8 cellular contexts compared by ENCODE assay signal in genomic region chr19:57239982-57240310, GRCh38. TPM values are rescaled to one million over a fixed set of nuclear protein-coding genes. Genes with fewer than 3 reads are reported as not detected.
A peak's percentile ranks its signal among the peaks of the same experiment; 100 is the strongest.
DNase-seq lines count a peak whose midpoint lies in the region; ATAC-seq and TF ChIP-seq lines count a peak whose summit lies in the region.

No MANE protein-coding gene starts in this region.

- no peak for TF ChIP-seq CTCF in CD8-positive, alpha-beta T cell (IDR thresholded peaks at IDR 0.05)
- TF ChIP-seq CTCF in IMR-90 (conservative IDR thresholded peaks at IDR 0.05; ENCODE audit: low read depth, low read length) (no peak), nephron (IDR thresholded peaks at IDR 0.05; ENCODE audit: unreplicated experiment in 3 of 3) (no peak)

- H3K9ac ChIP-seq in IMR-90 (ENCODE audit: low read depth, low read length), result peak overlapping the region; percentile 70

- peak overlapping the region; percentile 89 for H3K4ac ChIP-seq in IMR-90 (ENCODE audit: low read depth, low read length)

- intact Hi-C loops in CD8-positive, alpha-beta T cell (cut with DNase I, micrococcal nuclease), result loop anchor here (1.0 to 5.0 kb wide), 17 partner anchors 40 to 1141 kb away; partner anchors contain the start of genes TRAPPC2B (in 2 of the 2), ZNF264 (in 2 of the 2), ZNF304 (in 2 of the 2) and ZNF460 (in 2 of the 2)
- intact Hi-C loops in IMR-90 (cut with micrococcal nuclease) (loop anchor here (1.0 to 2.0 kb wide), 2 partner anchors 40 to 49 kb away; partner anchors contain the start of genes ZNF264 and ZNF460), posterior vena cava (cut with DNase I) (loop anchor here in 1 of 2 donors (5.0 kb wide), 1 partner anchor 37 kb away; no protein-coding TSS in a partner anchor)
- intact Hi-C loops in dendritic cell treated with granulocyte-macrophage colony-stimulating factor and Interleukin-4, amounts not matched to agents 40 ng/mL and 50 ng/mL, for 4 days (cut with micrococcal nuclease), result loop anchor here (1.0 kb wide), 2 partner anchors 40 to 123 kb away; partner anchors contain the start of genes TRAPPC2B, ZNF460 and ZNF547

- peak overlapping the region; percentile 91 for H4K91ac ChIP-seq in IMR-90 (ENCODE audit: insufficient read depth, low read depth, low read length)

- CTCF ChIA-PET in CD8-positive, alpha-beta T cell (lab: Charles Lee), result no interaction called here
- CTCF ChIA-PET in IMR-90 (lab: Yijun Ruan, JAX), result no interaction called here

- peaks cover 31% of the 10 kb centered on the region for H3K36me3 Mint-ChIP-seq in CD8-positive, alpha-beta T cell
- H3K36me3 Mint-ChIP-seq in dendritic cell treated with granulocyte-macrophage colony-stimulating factor and Interleukin-4, amounts not matched to agents 40 ng/mL and 50 ng/mL, for 4 days (ENCODE audit: low read depth), result peaks cover 39% of the 10 kb centered on the region
- H3K36me3 Mint-ChIP-seq in nephron (ENCODE audit: low read depth), result peaks cover 9% of the 10 kb centered on the region

- peak overlapping the region; percentile 90 for H3K27ac ChIP-seq in CD8-positive, alpha-beta T cell (ENCODE audit: low read depth, low read length)
- H3K27ac ChIP-seq in IMR-90 (ENCODE audit: insufficient read depth, low read length), result peak overlapping the region; percentile 65

- peak overlapping the region; percentile 98 for H4K8ac ChIP-seq in IMR-90 (ENCODE audit: low read depth in 2 of 2, low read length in 2 of 2)

- H3K23ac ChIP-seq in IMR-90 (ENCODE audit: low read depth, low read length), result peak overlapping the region; percentile 22; the same call in 1 of the 2 replicates

- peaks cover 20% of the 10 kb centered on the region for H3K4me1 ChIP-seq in CD8-positive, alpha-beta T cell (ENCODE audit: insufficient read depth, low read length)
- peaks cover 7% of the 10 kb centered on the region for H3K4me1 ChIP-seq in IMR-90 (ENCODE audit: control insufficient read depth, insufficient read depth, low read length)

- H2BK15ac ChIP-seq in IMR-90 (ENCODE audit: low read depth, low read length), result no peak overlapping the region

- TF ChIP-seq RAD21 in IMR-90 (IDR thresholded peaks at IDR 0.05; ENCODE audit: low read length), result no peak

- no peaks in the 10 kb centered on the region for H3K27me3 Mint-ChIP-seq in CD8-positive, alpha-beta T cell (ENCODE audit: low read depth)
- H3K27me3 Mint-ChIP-seq in dendritic cell treated with granulocyte-macrophage colony-stimulating factor and Interleukin-4, amounts not matched to agents 40 ng/mL and 50 ng/mL, for 4 days, result no peaks in the 10 kb centered on the region
- no peaks in the 10 kb centered on the region for H3K27me3 Mint-ChIP-seq in nephron (ENCODE audit: low read depth)

- H4K20me1 ChIP-seq in IMR-90 (ENCODE audit: insufficient read depth, low read length), result peaks cover 6% of the 10 kb centered on the region; the same call in 1 of the 2 replicates

- H2BK5ac ChIP-seq in IMR-90 (ENCODE audit: low read depth, low read length, poor library complexity, severe bottlenecking), result peak overlapping the region; percentile 73

- H3K9me3 Mint-ChIP-seq in CD8-positive, alpha-beta T cell, result no peaks in the 10 kb centered on the region
- H3K9me3 Mint-ChIP-seq in dendritic cell treated with granulocyte-macrophage colony-stimulating factor and Interleukin-4, amounts not matched to agents 40 ng/mL and 50 ng/mL, for 4 days, result no peaks in the 10 kb centered on the region
- no peaks in the 10 kb centered on the region for H3K9me3 Mint-ChIP-seq in nephron

- in situ Hi-C loops in IMR-90 (cut with MboI; ENCODE audit: low sequenced_read_pairs), result no loop called here

- peak overlapping the region; percentile 47; the same call in 1 of the 2 replicates for H3K56ac ChIP-seq in IMR-90 (ENCODE audit: extremely low read depth, insufficient read depth, low read length)

- dilution Hi-C loops in IMR-90 (cut with HindIII; ENCODE audit: low sequenced_read_pairs, unreplicated experiment), result no loop called here

- H3K9me3 ChIP-seq in CD8-positive, alpha-beta T cell (ENCODE audit: low read length), result no peaks in the 10 kb centered on the region
- no peaks in the 10 kb centered on the region for H3K9me3 ChIP-seq in IMR-90 (ENCODE audit: control insufficient read depth, insufficient read depth, low read length)

- WGBS in IMR-90 (ENCODE audit: extremely low coverage in 2 of 2, insufficient read length in 1 of 2), 2 experiments, result 22% methylated on average over 11 of the region's 12 CpGs; no CpG with 5 or more reads in 1 of the 2 experiments

- H3K14ac ChIP-seq in IMR-90 (replicated peaks; ENCODE audit: low read depth, low read length), result peak overlapping the region; percentile 87

- peaks cover 6% of the 10 kb centered on the region for H3K36me3 ChIP-seq in CD8-positive, alpha-beta T cell (ENCODE audit: insufficient read depth, low read length)
- H3K36me3 ChIP-seq in IMR-90 (ENCODE audit: control insufficient read depth, insufficient read depth, low read length), result peaks cover 8% of the 10 kb centered on the region

- no TSS peak for BruUV-seq in IMR-90 (replicated peaks; lab: Mats Ljungman, UMichigan)

- peak overlapping the region; percentile 93 for H3K4me3 Mint-ChIP-seq in CD8-positive, alpha-beta T cell
- H3K4me3 Mint-ChIP-seq in dendritic cell treated with granulocyte-macrophage colony-stimulating factor and Interleukin-4, amounts not matched to agents 40 ng/mL and 50 ng/mL, for 4 days, result peak overlapping the region; percentile 92
- H3K4me3 Mint-ChIP-seq in nephron, result peak overlapping the region; percentile 88 to 99 (median 98)

- peak overlapping the region; percentile 70 for H2AK5ac ChIP-seq in IMR-90 (ENCODE audit: low read depth, low read length)

- no peak for TF ChIP-seq POLR2A in IMR-90 (IDR thresholded peaks at IDR 0.05; ENCODE audit: low read depth, low read length)

- DNase-seq in CD8-positive, alpha-beta T cell, result no peak
- no peak for DNase-seq in IMR-90
- DNase-seq in NCI-H774 (lab: John Stamatoyannopoulos, UW), result no peak
- no peak for DNase-seq in posterior vena cava (ENCODE audit: low spot score)
- DNase-seq in islet precursor cell, result no peak
- no peak for DNase-seq in NCI-H2029 treated with DMSO at 0.1 percent for 48 hours (lab: John Stamatoyannopoulos, UW)

- peak overlapping the region; percentile 97 for H3K27ac Mint-ChIP-seq in CD8-positive, alpha-beta T cell
- peak overlapping the region; percentile 96 for H3K27ac Mint-ChIP-seq in dendritic cell treated with granulocyte-macrophage colony-stimulating factor and Interleukin-4, amounts not matched to agents 40 ng/mL and 50 ng/mL, for 4 days
- H3K27ac Mint-ChIP-seq in nephron, result peak overlapping the region; percentile 98 to 100 (median 99)

- POLR2A ChIA-PET in CD8-positive, alpha-beta T cell (lab: Charles Lee), result interaction anchor here (0.6 to 1.4 kb wide), 2 partner anchors 49 to 150 kb away, joined by 3 to 6 read pairs; partner anchors contain the start of gene ZNF548
- POLR2A ChIA-PET in IMR-90 (lab: Charles Lee; ENCODE audit: unreplicated experiment), result no interaction called here

- H2AK9ac ChIP-seq in IMR-90 (replicated peaks; ENCODE audit: low read depth, low read length, poor library complexity), result peak overlapping the region; percentile 96

- H3K4me2 ChIP-seq in IMR-90 (ENCODE audit: low read depth, low read length), result peak overlapping the region; percentile 92

- peak overlapping the region; percentile 98 for H4K5ac ChIP-seq in IMR-90 (ENCODE audit: low read depth, low read length)

- no peak for ATAC-seq in CD8-positive, alpha-beta T cell
- ATAC-seq in IMR-90 (ENCODE audit: low read depth), result no peak; the same call in 1 of the 2 replicates

- H3K9me1 ChIP-seq in IMR-90 (ENCODE audit: insufficient read depth, low read length), result peaks cover 8% of the 10 kb centered on the region

- peak overlapping the region; percentile 36; the same call in 1 of the 2 replicates for H3K18ac ChIP-seq in IMR-90 (ENCODE audit: low read depth, low read length)

- peaks cover 43% of the 10 kb centered on the region for H3K4me1 Mint-ChIP-seq in CD8-positive, alpha-beta T cell (ENCODE audit: low read depth)
- peaks cover 27% of the 10 kb centered on the region for H3K4me1 Mint-ChIP-seq in dendritic cell treated with granulocyte-macrophage colony-stimulating factor and Interleukin-4, amounts not matched to agents 40 ng/mL and 50 ng/mL, for 4 days (ENCODE audit: low read depth)
- peaks cover 16% of the 10 kb centered on the region for H3K4me1 Mint-ChIP-seq in nephron

- H2BK20ac ChIP-seq in IMR-90 (ENCODE audit: low read depth, low read length), result no peak overlapping the region

- H2BK120ac ChIP-seq in IMR-90 (ENCODE audit: low read depth, low read length), result peak overlapping the region; percentile 5; the same call in 1 of the 2 replicates

- H3K4me3 ChIP-seq in CD8-positive, alpha-beta T cell (ENCODE audit: low read depth, low read length), result peak overlapping the region; percentile 70
- H3K4me3 ChIP-seq in IMR-90 (ENCODE audit: insufficient read depth, low read depth, low read length), result peak overlapping the region; percentile 95

- peaks cover 15 to 40% of the 10 kb centered on the region in 2 experiments for H3K79me1 ChIP-seq in IMR-90 (ENCODE audit: low read depth in 1 of 2, low read length in 2 of 2)

- H3K27me3 ChIP-seq in CD8-positive, alpha-beta T cell (ENCODE audit: insufficient read depth, low read length), result no peaks in the 10 kb centered on the region
- no peaks in the 10 kb centered on the region for H3K27me3 ChIP-seq in IMR-90 (ENCODE audit: control insufficient read depth, insufficient read depth, low read length)

- H2AFZ ChIP-seq in IMR-90 (replicated peaks; ENCODE audit: low read length, poor library complexity), result peak overlapping the region; percentile 100

RNA-seq across cellular contexts. Expression of gene ZNF805, which starts 0.5 kb away (rescaled TPM):
- 10 to 100 TPM; 49.1 to 49.2 TPM for total RNA-seq in CD8-positive, alpha-beta T cell
- total RNA-seq in IMR-90 (2012; rRNA removed) (26.1 and 32.3 TPM in 2 replicates), posterior vena cava (10 to 100 TPM; 12.9 to 15.5 TPM)
- polyA plus RNA-seq in IMR-90 (2012; rRNA removed), result 2.4 and 3.0 TPM in 2 replicates
- polyA plus RNA-seq in IMR-90 (2012; cell fraction: cytosol; rRNA removed), result 0.84 and 1.3 TPM in 2 replicates
- polyA plus RNA-seq in IMR-90 (2012; cell fraction: nucleus; rRNA removed; ENCODE audit: low replicate concordance), result 1.1 and 2.3 TPM in 2 replicates

RNA-seq across cellular contexts. Expression of gene AURKC, which starts 9.1 kb away (rescaled TPM):
- 1 to 10 TPM in 1 of 2 experiments, under 1 TPM in 1; 0.89 to 2.1 TPM for total RNA-seq in CD8-positive, alpha-beta T cell
- 0.83 and 0.90 TPM in 2 replicates for total RNA-seq in IMR-90 (2012; rRNA removed)
- 0.82 and 1.3 TPM in 2 replicates for polyA plus RNA-seq in IMR-90 (2012; rRNA removed)
- 0.53 and 0.66 TPM in 2 replicates for polyA plus RNA-seq in IMR-90 (2012; cell fraction: cytosol; rRNA removed)
- 1.7 and 2.0 TPM in 2 replicates for polyA plus RNA-seq in IMR-90 (2012; cell fraction: nucleus; rRNA removed; ENCODE audit: low replicate concordance)
- total RNA-seq in posterior vena cava, result 1 to 10 TPM; 1.6 to 2.0 TPM

RNA-seq across cellular contexts. Expression of gene ZNF460, which starts 40.3 kb away (rescaled TPM):
- 10 to 100 TPM; 49.9 to 57.1 TPM for total RNA-seq in CD8-positive, alpha-beta T cell
- total RNA-seq in IMR-90 (2012; rRNA removed) (41.9 and 55.2 TPM in 2 replicates), posterior vena cava (10 to 100 TPM; 46.6 to 49.7 TPM)
- polyA plus RNA-seq in IMR-90 (2012; rRNA removed), result 3.2 and 3.6 TPM in 2 replicates
- 0.82 and 1.1 TPM in 2 replicates for polyA plus RNA-seq in IMR-90 (2012; cell fraction: cytosol; rRNA removed)
- 2.3 and 6.0 TPM in 2 replicates for polyA plus RNA-seq in IMR-90 (2012; cell fraction: nucleus; rRNA removed; ENCODE audit: low replicate concordance)

RNA-seq across cellular contexts. Expression of gene ZNF264, which starts 48.6 kb away (rescaled TPM):
- total RNA-seq in CD8-positive, alpha-beta T cell, result 10 to 100 TPM; 54.7 to 57.0 TPM
- 23.9 and 31.9 TPM in 2 replicates for total RNA-seq in IMR-90 (2012; rRNA removed)
- polyA plus RNA-seq in IMR-90 (2012; rRNA removed), result 3.4 and 3.5 TPM in 2 replicates
- 3.0 and 6.5 TPM in 2 replicates for polyA plus RNA-seq in IMR-90 (2012; cell fraction: cytosol; rRNA removed)
- 4.6 and 7.5 TPM in 2 replicates for polyA plus RNA-seq in IMR-90 (2012; cell fraction: nucleus; rRNA removed; ENCODE audit: low replicate concordance)
- 10 to 100 TPM; 35.1 to 37.8 TPM for total RNA-seq in posterior vena cava
